27 cellular contexts compared by ENCODE assay signal in genomic region chr2:175948202-175948601, GRCh38.
"Had no signal": no experiment of that assay in that cellular context is flagged by ENCODE, and none has a peak within 500 bp of the region (broad histone marks: within the 10 kb centered on the region; RNA-seq: fewer than 3 reads in every experiment).

No MANE protein-coding gene starts in this region.

- H3K27ac ChIP-seq: body of pancreas, breast epithelium, KMS-11, RWPE1 had no signal

- H3K27ac Mint-ChIP-seq: activated CD4-positive, alpha-beta T cell treated with anti-CD3 and anti-CD28 coated beads, Interleukin-2, amount 10 ng/mL, durations not matched to agents 24 days and 14 days; activated CD8-positive, alpha-beta T cell treated with anti-CD3 and anti-CD28 coated beads for 36 hours; activated naive CD4-positive, alpha-beta T cell treated with anti-CD3 and anti-CD28 coated beads, Interleukin-2, amount 50 U/mL, for 24 hours; activated naive CD8-positive, alpha-beta T cell treated with anti-CD3 and anti-CD28 coated beads, Interleukin-2, amount 10 ng/mL, durations not matched to agents 7 days and 5 days; activated T-cell treated with anti-CD3 and anti-CD28 coated beads, Interleukin-2, amount 50 U/mL, for 72 hours; activated T-helper 17 cell treated with anti-CD3 and anti-CD28 coated beads, Interleukin-2, amount 50 U/mL, for 72 hours had no signal

- H3K9me3 ChIP-seq: body of pancreas, breast epithelium had no signal

- ATAC-seq: activated CD8-positive, alpha-beta T cell treated with anti-CD3 and anti-CD28 coated beads for 36 hours; activated T-cell treated with anti-CD3 and anti-CD28 coated beads, Interleukin-2, amount 50 U/mL, for 72 hours; activated T-helper 17 cell treated with anti-CD3 and anti-CD28 coated beads, Interleukin-2, amount 50 U/mL, for 72 hours; body of pancreas; PC-3; Right ventricle myocardium inferior had no signal

- H3K27me3 ChIP-seq: body of pancreas, breast epithelium had no signal

- DNase-seq: activated CD4-positive, alpha-beta T cell treated with anti-CD3 and anti-CD28 coated beads, Interleukin-2, amount 10 ng/mL, durations not matched to agents 24 days and 14 days; activated CD4-positive, alpha-beta T cell treated with anti-CD3 and anti-CD28 coated beads, Interleukin-2, amount 50 U/mL, for 4 hours; activated CD8-positive, alpha-beta T cell treated with anti-CD3 and anti-CD28 coated beads for 36 hours; activated effector memory CD4-positive, alpha-beta T cell treated with anti-CD3 and anti-CD28 coated beads, Interleukin-2, amount 50 U/mL, for 16 hours; activated naive CD4-positive, alpha-beta T cell; activated naive CD8-positive, alpha-beta T cell treated with anti-CD3 and anti-CD28 coated beads, Interleukin-2, amount 10 ng/mL, durations not matched to agents 7 days and 5 days; activated T-cell treated with anti-CD3 and anti-CD28 coated beads, Interleukin-2, amount 50 U/mL, for 1 hour; activated T-cell treated with anti-CD3 and anti-CD28 coated beads, Interleukin-2, amount 50 U/mL, for 72 hours; body of pancreas; NCI-H1105; NCI-H1417 treated with DMSO at 0.1 percent for 48 hours; NCI-H2029; NCI-H345; NCI-H524 treated with DMSO at 0.1 percent for 48 hours; NCI-H748 treated with DMSO at 0.1 percent for 48 hours; NK-92 treated with Interleukin-12 subunit alpha and Interleukin-12 subunit beta, amount 100 ng/mL, for 24 hours; PC-3; SW 1271; T-helper 1 cell; T-helper 2 cell; T-helper 9 cell had no signal

- H3K27me3 Mint-ChIP-seq: activated CD4-positive, alpha-beta T cell treated with anti-CD3 and anti-CD28 coated beads, Interleukin-2, amount 10 ng/mL, durations not matched to agents 24 days and 14 days; activated CD8-positive, alpha-beta T cell treated with anti-CD3 and anti-CD28 coated beads for 36 hours; activated naive CD4-positive, alpha-beta T cell treated with anti-CD3 and anti-CD28 coated beads, Interleukin-2, amount 50 U/mL, for 24 hours; activated naive CD8-positive, alpha-beta T cell treated with anti-CD3 and anti-CD28 coated beads, Interleukin-2, amount 10 ng/mL, durations not matched to agents 7 days and 5 days; activated T-helper 17 cell treated with anti-CD3 and anti-CD28 coated beads, Interleukin-2, amount 50 U/mL, for 72 hours had no signal

- H3K4me3 ChIP-seq: body of pancreas, breast epithelium had no signal

- H3K4me3 Mint-ChIP-seq: activated CD4-positive, alpha-beta T cell treated with anti-CD3 and anti-CD28 coated beads, Interleukin-2, amount 10 ng/mL, durations not matched to agents 24 days and 14 days; activated CD8-positive, alpha-beta T cell treated with anti-CD3 and anti-CD28 coated beads for 36 hours; activated naive CD4-positive, alpha-beta T cell treated with anti-CD3 and anti-CD28 coated beads, Interleukin-2, amount 50 U/mL, for 24 hours; activated naive CD8-positive, alpha-beta T cell treated with anti-CD3 and anti-CD28 coated beads, Interleukin-2, amount 10 ng/mL, durations not matched to agents 7 days and 5 days; activated T-cell treated with anti-CD3 and anti-CD28 coated beads, Interleukin-2, amount 50 U/mL, for 72 hours; activated T-helper 17 cell treated with anti-CD3 and anti-CD28 coated beads, Interleukin-2, amount 50 U/mL, for 72 hours had no signal

- H3K4me2 ChIP-seq: KMS-11 had no signal

- H3K4me1 Mint-ChIP-seq: activated CD4-positive, alpha-beta T cell treated with anti-CD3 and anti-CD28 coated beads, Interleukin-2, amount 10 ng/mL, durations not matched to agents 24 days and 14 days; activated naive CD4-positive, alpha-beta T cell treated with anti-CD3 and anti-CD28 coated beads, Interleukin-2, amount 50 U/mL, for 24 hours; activated naive CD8-positive, alpha-beta T cell treated with anti-CD3 and anti-CD28 coated beads, Interleukin-2, amount 10 ng/mL, durations not matched to agents 7 days and 5 days; activated T-helper 17 cell treated with anti-CD3 and anti-CD28 coated beads, Interleukin-2, amount 50 U/mL, for 72 hours had no signal

- H3K9me3 Mint-ChIP-seq: activated CD4-positive, alpha-beta T cell treated with anti-CD3 and anti-CD28 coated beads, Interleukin-2, amount 10 ng/mL, durations not matched to agents 24 days and 14 days; activated naive CD4-positive, alpha-beta T cell treated with anti-CD3 and anti-CD28 coated beads, Interleukin-2, amount 50 U/mL, for 24 hours; activated naive CD8-positive, alpha-beta T cell treated with anti-CD3 and anti-CD28 coated beads, Interleukin-2, amount 10 ng/mL, durations not matched to agents 7 days and 5 days; activated T-cell treated with anti-CD3 and anti-CD28 coated beads, Interleukin-2, amount 50 U/mL, for 72 hours; activated T-helper 17 cell treated with anti-CD3 and anti-CD28 coated beads, Interleukin-2, amount 50 U/mL, for 72 hours had no signal

- H3K4me1 ChIP-seq: body of pancreas, breast epithelium had no signal
